8 cellular contexts compared by ENCODE assay signal in genomic region chr10:97715259-97715874, GRCh38. TPM values are rescaled to one million over a fixed set of nuclear protein-coding genes. Genes with fewer than 3 reads are reported as not detected.
DNase-seq lines count a peak whose midpoint lies in the region; ATAC-seq, FAIRE-seq and TF ChIP-seq lines count a peak whose summit lies in the region.

No MANE protein-coding gene starts in this region.

- TF ChIP-seq RAD21 in HCT116 (IDR thresholded peaks at IDR 0.05; ENCODE audit: low read depth) = no peak

- peaks cover 6% of the 10 kb centered on the region for H3K4me1 Mint-ChIP-seq in activated T-helper 2 cell treated with anti-CD3 and anti-CD28 coated beads, Interferon-gamma antibody, Interleukin-2, Interleukin-4, amounts not matched to agents 10 μg/mL and 5 μg/mL and 100 μg/mL, durations not matched to agents 14 hours and 24 hours and 36 hours (ENCODE audit: low read depth)
- H3K4me1 Mint-ChIP-seq in stimulated activated effector memory CD8-positive, alpha-beta T cell treated with anti-CD3 and anti-CD28 coated beads, Interleukin-12 subunit alpha, Interleukin-12 subunit beta, amount 100 ng/mL, for 72 hours = peaks cover 13% of the 10 kb centered on the region

- no peaks in the 10 kb centered on the region for H3K27me3 ChIP-seq in HCT116 (ENCODE audit: insufficient read depth, low read length)
- no peaks in the 10 kb centered on the region for H3K27me3 ChIP-seq in hepatocyte

- H3K9me3 ChIP-seq in HCT116 (ENCODE audit: control insufficient read depth in 1 of 2, insufficient read depth in 1 of 2, low read depth in 1 of 2, low read length in 2 of 2) = no peaks in the 10 kb centered on the region
- H3K9me3 ChIP-seq in hepatocyte (ENCODE audit: low read depth) = no peaks in the 10 kb centered on the region

- H2AFZ ChIP-seq in HCT116 (ENCODE audit: low read depth, low read length, poor library complexity, severe bottlenecking) (no peak overlapping the region), hepatocyte (peak overlapping the region; percentile 64)

- H3K9me2 ChIP-seq in HCT116 (ENCODE audit: insufficient read depth) (no peaks in the 10 kb centered on the region), hepatocyte (replicated peaks; ENCODE audit: insufficient read depth) (no peaks in the 10 kb centered on the region)

- no peak for TF ChIP-seq CTCF in HCT116 (IDR thresholded peaks at IDR 0.05 in 2 of 3, conservative IDR thresholded peaks at IDR 0.05 in 1 of 3; ENCODE audit: borderline replicate concordance in 1 of 3, insufficient read depth in 1 of 3, low read depth in 2 of 3, low read length in 2 of 3)
- TF ChIP-seq CTCF in hepatocyte (IDR thresholded peaks at IDR 0.05; ENCODE audit: poor library complexity) = no peak

- DNase-seq in HCT116 (ENCODE audit: low read depth, low spot score) = no peak
- DNase-seq in activated T-helper 2 cell treated with anti-CD3 and anti-CD28 coated beads, Interferon-gamma antibody, Interleukin-2, Interleukin-4, amounts not matched to agents 10 μg/mL and 5 μg/mL and 100 μg/mL, durations not matched to agents 14 hours and 24 hours and 36 hours (ENCODE audit: low spot score) = no peak
- DNase-seq in hepatocyte (ENCODE audit: low spot score) = no peak
- no peak for DNase-seq in stimulated activated effector memory CD8-positive, alpha-beta T cell treated with anti-CD3 and anti-CD28 coated beads, Interleukin-12 subunit alpha, Interleukin-12 subunit beta, amount 100 ng/mL, for 72 hours (ENCODE audit: low spot score in 2 of 2)
- no peak for DNase-seq in NCI-H1436 treated with DMSO at 0.1 percent for 48 hours (lab: John Stamatoyannopoulos, UW)
- no peak for DNase-seq in MV-4-11 (lab: John Stamatoyannopoulos, UW)
- DNase-seq in RCC 7860 (ENCODE audit: low spot score) = no peak

- TSS peak; percentile 43 for BruUV-seq in HCT116 (replicated peaks; lab: Mats Ljungman, UMichigan)

- H3K27me3 Mint-ChIP-seq in activated T-helper 2 cell treated with anti-CD3 and anti-CD28 coated beads, Interferon-gamma antibody, Interleukin-2, Interleukin-4, amounts not matched to agents 10 μg/mL and 5 μg/mL and 100 μg/mL, durations not matched to agents 14 hours and 24 hours and 36 hours (ENCODE audit: low read depth) = peaks cover 12% of the 10 kb centered on the region

- H3K9me3 Mint-ChIP-seq in activated T-helper 2 cell treated with anti-CD3 and anti-CD28 coated beads, Interferon-gamma antibody, Interleukin-2, Interleukin-4, amounts not matched to agents 10 μg/mL and 5 μg/mL and 100 μg/mL, durations not matched to agents 14 hours and 24 hours and 36 hours = no peaks in the 10 kb centered on the region
- H3K9me3 Mint-ChIP-seq in stimulated activated effector memory CD8-positive, alpha-beta T cell treated with anti-CD3 and anti-CD28 coated beads, Interleukin-12 subunit alpha, Interleukin-12 subunit beta, amount 100 ng/mL, for 72 hours = no peaks in the 10 kb centered on the region

- H3K4me1 ChIP-seq in HCT116 (ENCODE audit: control insufficient read depth in 1 of 2, insufficient read depth in 2 of 2, low read length in 2 of 2) (peaks cover 37 to 51% of the 10 kb centered on the region in 2 experiments), hepatocyte (ENCODE audit: insufficient read depth) (peaks cover 41% of the 10 kb centered on the region)

- H3K79me2 ChIP-seq in HCT116 (ENCODE audit: insufficient read depth, low read length) = peaks cover 26% of the 10 kb centered on the region; the same call in 1 of the 2 replicates
- peaks cover 28% of the 10 kb centered on the region for H3K79me2 ChIP-seq in hepatocyte

- peak overlapping the region; percentile 95 for H3K4me3 Mint-ChIP-seq in activated T-helper 2 cell treated with anti-CD3 and anti-CD28 coated beads, Interferon-gamma antibody, Interleukin-2, Interleukin-4, amounts not matched to agents 10 μg/mL and 5 μg/mL and 100 μg/mL, durations not matched to agents 14 hours and 24 hours and 36 hours (ENCODE audit: low read depth)
- H3K4me3 Mint-ChIP-seq in stimulated activated effector memory CD8-positive, alpha-beta T cell treated with anti-CD3 and anti-CD28 coated beads, Interleukin-12 subunit alpha, Interleukin-12 subunit beta, amount 100 ng/mL, for 72 hours = peak overlapping the region; percentile 95

- H3K4me2 ChIP-seq in HCT116 (ENCODE audit: low read length) (peak overlapping the region; percentile 76), hepatocyte (peak overlapping the region; percentile 87)

- CTCF ChIA-PET in HCT116 (lab: Charles Lee) = interaction anchor here (0.6 to 2.6 kb wide), 3 partner anchors 13 to 173 kb away, joined by 3 to 16 read pairs (median 6); partner anchors contain the start of gene AVPI1

- intact Hi-C loops in HCT116 (cut with micrococcal nuclease) = no loop called here
- intact Hi-C loops in activated T-helper 2 cell treated with anti-CD3 and anti-CD28 coated beads, Interferon-gamma antibody, Interleukin-2, Interleukin-4, amounts not matched to agents 10 μg/mL and 5 μg/mL and 100 μg/mL, durations not matched to agents 14 hours and 24 hours and 36 hours (cut with micrococcal nuclease) = no loop called here

- no peaks in the 10 kb centered on the region for H3K36me3 Mint-ChIP-seq in activated T-helper 2 cell treated with anti-CD3 and anti-CD28 coated beads, Interferon-gamma antibody, Interleukin-2, Interleukin-4, amounts not matched to agents 10 μg/mL and 5 μg/mL and 100 μg/mL, durations not matched to agents 14 hours and 24 hours and 36 hours (ENCODE audit: low read depth)
- H3K36me3 Mint-ChIP-seq in stimulated activated effector memory CD8-positive, alpha-beta T cell treated with anti-CD3 and anti-CD28 coated beads, Interleukin-12 subunit alpha, Interleukin-12 subunit beta, amount 100 ng/mL, for 72 hours = no peaks in the 10 kb centered on the region

- RAD21 ChIA-PET in HCT116 (lab: Charles Lee; ENCODE audit: low non-redundant PET in 1 of 2, low total read pairs in 2 of 2, uncharacterized antibody in 2 of 2, unreplicated experiment in 2 of 2) = no interaction called here

- peak overlapping the region; percentile 72 to 81 for H3K4me3 ChIP-seq in HCT116 (replicated peaks in 1 of 2; ENCODE audit: low read depth in 1 of 2, low read length in 2 of 2)
- H3K4me3 ChIP-seq in hepatocyte = peak overlapping the region; percentile 33

- POLR2A ChIA-PET in HCT116 (lab: Charles Lee) = interaction anchor here (1.0 to 2.3 kb wide), 3 partner anchors 8 to 28 kb away, joined by 3 to 12 read pairs (median 4); partner anchors contain the start of gene AVPI1

- no peak for FAIRE-seq in RCC 7860 (lab: Jason Lieb, UNC)

- H3K27ac ChIP-seq in HCT116 (ENCODE audit: low read depth, low read length) (peak overlapping the region; percentile 99), hepatocyte (peak overlapping the region; percentile 97)

- peak overlapping the region; percentile 94 for H3K9ac ChIP-seq in HCT116 (ENCODE audit: low read length)

- H4K20me1 ChIP-seq in HCT116 (ENCODE audit: insufficient read depth) = no peaks in the 10 kb centered on the region
- H4K20me1 ChIP-seq in hepatocyte (ENCODE audit: insufficient read depth, poor library complexity, severe bottlenecking) = no peaks in the 10 kb centered on the region

- no peak for TF ChIP-seq POLR2A in HCT116 (IDR thresholded peaks at IDR 0.05; ENCODE audit: borderline replicate concordance, extremely low read depth, insufficient read depth, insufficient read length)

- ATAC-seq in HCT116 = no peak
- ATAC-seq in stimulated activated effector memory CD8-positive, alpha-beta T cell treated with anti-CD3 and anti-CD28 coated beads, Interleukin-12 subunit alpha, Interleukin-12 subunit beta, amount 100 ng/mL, for 72 hours = no peak
- no peak for ATAC-seq in GM21381 (IDR thresholded peaks at IDR 0.05; ENCODE audit: unreplicated experiment)

- WGBS in hepatocyte (ENCODE audit: low lambda C conversion rate, missing lambda C conversion rate) = 51% methylated on average over 8 of the region's 8 CpGs

- no peak overlapping the region for H3K27ac Mint-ChIP-seq in activated T-helper 2 cell treated with anti-CD3 and anti-CD28 coated beads, Interferon-gamma antibody, Interleukin-2, Interleukin-4, amounts not matched to agents 10 μg/mL and 5 μg/mL and 100 μg/mL, durations not matched to agents 14 hours and 24 hours and 36 hours
- H3K27ac Mint-ChIP-seq in stimulated activated effector memory CD8-positive, alpha-beta T cell treated with anti-CD3 and anti-CD28 coated beads, Interleukin-12 subunit alpha, Interleukin-12 subunit beta, amount 100 ng/mL, for 72 hours = no peak overlapping the region

- H3K36me3 ChIP-seq in HCT116 (ENCODE audit: control insufficient read depth in 1 of 2, insufficient read depth in 2 of 2, low read length in 2 of 2) (peaks cover 0 to 12% of the 10 kb centered on the region in 2 experiments; a peak in 2 of 4 replicates), hepatocyte (replicated peaks; ENCODE audit: insufficient read depth, low read depth) (no peaks in the 10 kb centered on the region)

TF ChIP-seq in HCT116, 20 proteins besides CTCF, POLR2A, EP300 and RAD21 (continues in another document):
- TF ChIP-seq EGR1 (IDR thresholded peaks at IDR 0.05; ENCODE audit: low read depth) = no peak
- TF ChIP-seq SP1 (IDR thresholded peaks at IDR 0.05; ENCODE audit: low read depth) = no peak
- no peak for TF ChIP-seq ZFX (IDR thresholded peaks at IDR 0.05)

RNA-seq across cellular contexts. Expression of gene MARVELD1, which starts 1.8 kb away (rescaled TPM):
- 36.1 TPM for total RNA-seq in HCT116 (2021; ENCODE audit: unreplicated experiment)
- 21.0 and 25.9 TPM in 2 replicates for polyA plus RNA-seq in HCT116 (2012)
- total RNA-seq in activated T-helper 2 cell treated with anti-CD3 and anti-CD28 coated beads, Interferon-gamma antibody, Interleukin-2, Interleukin-4, amounts not matched to agents 10 μg/mL and 5 μg/mL and 100 μg/mL, durations not matched to agents 14 hours and 24 hours and 36 hours = 5.6 and 6.5 TPM in 2 replicates
- 25.4 and 29.5 TPM in 2 replicates for total RNA-seq in hepatocyte
- polyA plus RNA-seq in hepatocyte = 52.5 and 53.1 TPM in 2 replicates

RNA-seq across cellular contexts. Expression of gene ZFYVE27, which starts 21.6 kb away (rescaled TPM):
- 28.4 TPM for total RNA-seq in HCT116 (2021; ENCODE audit: unreplicated experiment)
- 12.8 and 15.3 TPM in 2 replicates for polyA plus RNA-seq in HCT116 (2012)
- total RNA-seq in activated T-helper 2 cell treated with anti-CD3 and anti-CD28 coated beads, Interferon-gamma antibody, Interleukin-2, Interleukin-4, amounts not matched to agents 10 μg/mL and 5 μg/mL and 100 μg/mL, durations not matched to agents 14 hours and 24 hours and 36 hours = 35.0 and 40.2 TPM in 2 replicates
- 20.1 and 24.9 TPM in 2 replicates for total RNA-seq in hepatocyte
- polyA plus RNA-seq in hepatocyte = 30.3 and 31.9 TPM in 2 replicates

RNA-seq across cellular contexts. Expression of gene AVPI1, which starts 28.3 kb away (rescaled TPM):
- total RNA-seq in HCT116 (2021; ENCODE audit: unreplicated experiment) (26.7 TPM), hepatocyte (23.8 and 26.4 TPM in 2 replicates)
- 37.1 and 59.0 TPM in 2 replicates for polyA plus RNA-seq in HCT116 (2012)
- 2.3 and 2.4 TPM in 2 replicates for total RNA-seq in activated T-helper 2 cell treated with anti-CD3 and anti-CD28 coated beads, Interferon-gamma antibody, Interleukin-2, Interleukin-4, amounts not matched to agents 10 μg/mL and 5 μg/mL and 100 μg/mL, durations not matched to agents 14 hours and 24 hours and 36 hours
- 28.5 and 34.1 TPM in 2 replicates for polyA plus RNA-seq in hepatocyte

RNA-seq across cellular contexts. Expression of gene SFRP5, which starts 56.4 kb away (rescaled TPM):
- total RNA-seq in HCT116 (2021; ENCODE audit: unreplicated experiment) (not detected), hepatocyte (17.2 and 18.5 TPM in 2 replicates)
- 0.09 TPM in 1 of 2 replicates, not detected in the other for polyA plus RNA-seq in HCT116 (2012)
- not detected in 2 replicates for total RNA-seq in activated T-helper 2 cell treated with anti-CD3 and anti-CD28 coated beads, Interferon-gamma antibody, Interleukin-2, Interleukin-4, amounts not matched to agents 10 μg/mL and 5 μg/mL and 100 μg/mL, durations not matched to agents 14 hours and 24 hours and 36 hours
- polyA plus RNA-seq in hepatocyte = 36.6 and 48.9 TPM in 2 replicates
